18 cellular contexts compared by ENCODE assay signal in genomic region chr22:20232781-20233180, GRCh38. TPM values are rescaled to one million over a fixed set of nuclear protein-coding genes. Genes with fewer than 3 reads are reported as not detected.
DNase-seq lines count a peak whose midpoint lies in the region; ATAC-seq and TF ChIP-seq lines count a peak whose summit lies in the region.
"Had no signal": no experiment of that assay in that cellular context is flagged by ENCODE, and none has a peak within 500 bp of the region (broad histone marks: within the 10 kb centered on the region; RNA-seq: fewer than 3 reads in every experiment).

No MANE protein-coding gene starts in this region.

- H3K9me3 ChIP-seq in BLaER1, result no peaks in the 10 kb centered on the region

- H3K27me3 Mint-ChIP-seq in HFFc6 (ENCODE audit: insufficient read depth), result peaks cover 29% of the 10 kb centered on the region
- H3K27me3 Mint-ChIP-seq: B cell; CD4-positive, alpha-beta T cell had no signal

- peak overlapping the region; percentile 89 for H3K27ac ChIP-seq in BLaER1
- H3K27ac ChIP-seq: C4-2B, HL-60 had no signal

- no peaks in the 10 kb centered on the region for H4K20me1 ChIP-seq in BLaER1

- H3K4me1 Mint-ChIP-seq in HFFc6 (ENCODE audit: low read depth), result no peaks in the 10 kb centered on the region
- H3K4me1 Mint-ChIP-seq: GM23338 had no signal

- no peak overlapping the region for H3K4me3 ChIP-seq in BLaER1
- H3K4me3 ChIP-seq: GM12878, GM23338 had no signal

- H3K4me3 Mint-ChIP-seq in HFFc6, result no peak overlapping the region
- H3K4me3 Mint-ChIP-seq: B cell; CD4-positive, alpha-beta T cell; GM23338 had no signal

- H3K27ac Mint-ChIP-seq in HFFc6, result no peak overlapping the region
- H3K27ac Mint-ChIP-seq: B cell; CD4-positive, alpha-beta T cell; GM23338 had no signal

- peak; percentile 33 for DNase-seq in DMS53 (lab: John Stamatoyannopoulos, UW)
- DNase-seq in DMS53 treated with DMSO at 0.1 percent for 48 hours (lab: John Stamatoyannopoulos, UW; ENCODE audit: unreplicated experiment), result no peak
- peak; percentile 12 for DNase-seq in GM20000 (ENCODE audit: low spot score)
- peak; percentile 43 for DNase-seq in NCI-H524 treated with DMSO at 0.1 percent for 48 hours (lab: John Stamatoyannopoulos, UW)
- no peak for DNase-seq in AG08396 (ENCODE audit: low spot score)
- DNase-seq in HFFc6, result no peak
- DNase-seq: 8988T; CD4-positive, alpha-beta T cell; DND-41; EL; HCEC 1CT had no signal

- H3K9ac ChIP-seq in BLaER1, result no peak overlapping the region

- peaks cover 100% of the 10 kb centered on the region for H3K4me1 ChIP-seq in BLaER1

- H3K4me2 ChIP-seq in BLaER1, result peak overlapping the region; percentile 94
- H3K4me2 ChIP-seq: GM23338 had no signal

- no peaks in the 10 kb centered on the region for H3K36me3 Mint-ChIP-seq in HFFc6 (ENCODE audit: low read depth)

- H3K9me3 Mint-ChIP-seq in HFFc6, result no peaks in the 10 kb centered on the region
- H3K9me3 Mint-ChIP-seq: CD4-positive, alpha-beta T cell; GM23338 had no signal

- ATAC-seq in GM19397 (IDR thresholded peaks at IDR 0.05; ENCODE audit: unreplicated experiment), result no peak
- ATAC-seq: GM12878 had no signal

- H3K36me3 ChIP-seq in BLaER1, result no peaks in the 10 kb centered on the region

- TF ChIP-seq CTCF in GM20000 (IDR thresholded peaks at IDR 0.05; ENCODE audit: extremely low read depth, missing control alignments) (no peak), HFFc6 (IDR thresholded peaks at IDR 0.05) (no peak)

- H3K27me3 ChIP-seq in BLaER1, result no peaks in the 10 kb centered on the region

RNA-seq across cellular contexts. Expression of gene RTN4R, which starts 35.3 kb away (rescaled TPM):
- under 1 TPM; 0.14 to 0.85 (median 0.35) TPM for total RNA-seq in HFFc6 (2021; fragmentation: NEBNext Ultra II Directional; extraction: Animal tissue kit (Norgen Biotek cat#: 25700))

Comparison
In these comparisons a context has a peak if more than half of its experiments do, and no peak if none do; other contexts are left out.
1. DNase-seq: peak in DMS53 (single experiment), GM20000 (single experiment) and NCI-H524 treated with DMSO at 0.1 percent for 48 hours (single experiment); none in DMS53 treated with DMSO at 0.1 percent for 48 hours (single experiment), AG08396 (single experiment) and HFFc6 (single experiment).